Comparison of ENCODE assay signal across 14 cellular contexts in the genomic region with DNA sequence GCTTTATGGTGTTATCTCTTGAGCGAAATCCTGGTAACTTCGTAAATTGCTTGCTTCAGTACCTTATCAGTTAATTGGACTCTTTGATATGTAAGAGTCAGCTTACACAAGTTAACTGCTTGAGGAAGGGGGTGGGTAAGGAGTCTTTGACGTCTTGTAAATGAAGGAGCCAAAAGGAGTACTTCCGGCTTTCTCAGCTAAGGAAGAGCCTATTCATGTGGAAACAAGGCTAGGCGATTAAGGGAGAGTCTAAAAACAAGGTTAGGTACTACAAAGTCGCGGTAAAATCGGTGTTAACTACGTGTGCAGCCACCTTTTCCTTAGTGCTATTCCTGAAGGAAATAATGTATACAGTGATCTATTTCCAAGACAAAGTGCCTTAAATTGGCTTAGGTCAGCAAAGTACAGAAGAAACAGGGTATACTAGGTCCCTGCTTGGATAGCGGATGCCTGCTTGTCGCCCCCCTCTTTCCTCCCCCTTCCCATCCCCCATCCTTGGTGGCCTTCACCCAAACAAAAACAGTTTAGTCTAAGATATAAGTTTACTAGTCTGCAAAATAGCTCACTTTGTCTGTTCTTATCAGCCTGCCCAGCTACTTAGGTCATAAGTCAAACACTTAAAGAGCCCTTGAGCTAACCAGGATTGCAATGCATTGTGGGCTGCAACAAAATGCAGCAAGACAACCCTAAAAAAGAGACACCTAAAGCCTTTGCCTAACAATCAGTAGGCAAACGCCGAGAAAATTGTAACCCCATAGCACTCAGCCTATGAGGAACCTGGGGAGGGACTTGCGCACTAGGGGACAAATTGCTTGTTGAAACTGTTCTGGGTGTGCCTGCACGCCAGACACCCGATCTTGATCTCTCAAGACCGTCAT.
DNase-seq lines count a peak whose midpoint lies in the region; ATAC-seq, FAIRE-seq and TF ChIP-seq lines count a peak whose summit lies in the region.
"Had no signal": no experiment of that assay in that cellular context is flagged by ENCODE, and none has a peak within 500 bp of the region (broad histone marks: within the 10 kb centered on the region; RNA-seq: fewer than 3 reads in every experiment).

No MANE protein-coding gene starts in this region.

- H3K36me3 ChIP-seq in HepG2 (replicated peaks in 1 of 2; ENCODE audit: control insufficient read depth in 1 of 2, insufficient read depth in 2 of 2, low read length in 2 of 2), result no peaks in the 10 kb centered on the region
- no peaks in the 10 kb centered on the region for H3K36me3 ChIP-seq in right lobe of liver
- H3K36me3 ChIP-seq in OCI-LY7 (ENCODE audit: insufficient read depth, low read length), result no peaks in the 10 kb centered on the region
- H3K36me3 ChIP-seq: gastroesophageal sphincter had no signal

- H3K4me3 ChIP-seq in HepG2 (replicated peaks in 1 of 3; ENCODE audit: insufficient read depth in 1 of 3, low read depth in 2 of 3, low read length in 3 of 3), result no peak overlapping the region
- no peak overlapping the region for H3K4me3 ChIP-seq in right lobe of liver
- H3K4me3 ChIP-seq in OCI-LY7 (ENCODE audit: low read depth, low read length, poor library complexity, severe bottlenecking), result no peak overlapping the region
- H3K4me3 ChIP-seq in dorsolateral prefrontal cortex, result no peak overlapping the region
- H3K4me3 ChIP-seq: gastroesophageal sphincter had no signal

- no peak overlapping the region for H3K27ac Mint-ChIP-seq in endothelial cell (ENCODE audit: unreplicated experiment)
- H3K27ac Mint-ChIP-seq: activated CD4-positive, alpha-beta T cell treated with anti-CD3 and anti-CD28 coated beads for 36 hours had no signal

- H3K36me3 Mint-ChIP-seq in endothelial cell (ENCODE audit: low read depth, unreplicated experiment), result no peaks in the 10 kb centered on the region

- TF ChIP-seq EP300 in HepG2 (IDR thresholded peaks at IDR 0.05; ENCODE audit: low read depth in 2 of 2, low read length in 2 of 2) (no peak), HepG2 (CRISPR knock-in tag; IDR thresholded peaks at IDR 0.05; ENCODE audit: borderline replicate concordance) (no peak)

- no peak overlapping the region for H3K9ac ChIP-seq in HepG2 (ENCODE audit: insufficient read depth, low read depth, low read length)
- H3K9ac ChIP-seq: KMS-11 had no signal

- H3K27ac ChIP-seq in HepG2 (ENCODE audit: extremely low read length, insufficient read depth, low read length) (no peak overlapping the region), right lobe of liver (no peak overlapping the region), OCI-LY7 (ENCODE audit: low read depth, low read length, poor library complexity, severe bottlenecking) (no peak overlapping the region), dorsolateral prefrontal cortex (no peak overlapping the region)
- H3K27ac ChIP-seq: gastroesophageal sphincter, KMS-11 had no signal

- no peaks in the 10 kb centered on the region for H3K9me2 ChIP-seq in OCI-LY7 (ENCODE audit: insufficient read depth, low read length)

- TF ChIP-seq RAD21 in HepG2 (CRISPR knock-in tag; IDR thresholded peaks at IDR 0.05), result no peak

- peaks cover 31% of the 10 kb centered on the region for H3K27me3 Mint-ChIP-seq in endothelial cell (ENCODE audit: unreplicated experiment)

- H2AFZ ChIP-seq in HepG2 (ENCODE audit: low read length) (no peak overlapping the region), OCI-LY7 (ENCODE audit: low read length) (peak overlapping the region; percentile 34)

- H3K4me1 Mint-ChIP-seq in endothelial cell (ENCODE audit: unreplicated experiment), result peaks cover 65% of the 10 kb centered on the region

- no peak for ATAC-seq in HepG2
- ATAC-seq in right lobe of liver, result no peak
- no peak for ATAC-seq in GM18511 (IDR thresholded peaks at IDR 0.05; ENCODE audit: unreplicated experiment)
- ATAC-seq: activated CD4-positive, alpha-beta T cell treated with anti-CD3 and anti-CD28 coated beads for 36 hours; gastroesophageal sphincter had no signal

- H3K79me2 ChIP-seq in HepG2 (ENCODE audit: insufficient read depth, low read length) (no peaks in the 10 kb centered on the region), OCI-LY7 (ENCODE audit: insufficient read depth, low read depth, low read length) (no peaks in the 10 kb centered on the region)

- peak overlapping the region; percentile 49 for H3K4me3 Mint-ChIP-seq in endothelial cell (ENCODE audit: unreplicated experiment)
- H3K4me3 Mint-ChIP-seq: activated CD4-positive, alpha-beta T cell treated with anti-CD3 and anti-CD28 coated beads for 36 hours had no signal

- TF ChIP-seq POLR2A in HepG2 (IDR thresholded peaks at IDR 0.05; ENCODE audit: insufficient read depth in 1 of 2, low read depth in 2 of 2, low read length in 2 of 2) (no peak), right lobe of liver (IDR thresholded peaks at IDR 0.05) (no peak)

- H3K27me3 ChIP-seq in HepG2 (ENCODE audit: control insufficient read depth in 1 of 2, insufficient read depth in 2 of 2, low read length in 2 of 2) (peaks cover 19 to 93% of the 10 kb centered on the region in 2 experiments), right lobe of liver (peaks cover 7 to 53% of the 10 kb centered on the region in 2 donors), dorsolateral prefrontal cortex (peaks cover 33 to 100% (median 100%) of the 10 kb centered on the region in 45 donors)

- no peak for DNase-seq in HepG2 (ENCODE audit: low spot score)
- DNase-seq in right lobe of liver, result no peak
- DNase-seq in OCI-LY7 (ENCODE audit: low spot score), result no peak
- no peak for DNase-seq in endothelial cell (ENCODE audit: low spot score)
- no peak for DNase-seq in NK-92 (lab: John Stamatoyannopoulos, UW; ENCODE audit: unreplicated experiment)
- no peak for DNase-seq in dorsolateral prefrontal cortex
- no peak for DNase-seq in COLO668 (lab: John Stamatoyannopoulos, UW; ENCODE audit: unreplicated experiment)
- DNase-seq: activated CD4-positive, alpha-beta T cell treated with anti-CD3 and anti-CD28 coated beads for 36 hours; naive B cell; NCI-H187 had no signal

- TF ChIP-seq CTCF in HepG2 (CRISPR knock-in tag; IDR thresholded peaks at IDR 0.05) (no peak), right lobe of liver (IDR thresholded peaks at IDR 0.05) (no peak), OCI-LY7 (conservative IDR thresholded peaks at IDR 0.05; ENCODE audit: low read length) (no peak), endothelial cell (IDR thresholded peaks at IDR 0.05; ENCODE audit: unreplicated experiment) (no peak), dorsolateral prefrontal cortex (IDR thresholded peaks at IDR 0.05 in 54 of 56, conservative IDR thresholded peaks at IDR 0.05 in 2 of 56; ENCODE audit: low read depth in 1 of 56, partially characterized antibody in 56 of 56) (no peak)

- intact Hi-C loops in HepG2 (cut with micrococcal nuclease; ENCODE audit: unreplicated experiment), result no loop called here
- intact Hi-C loops in right lobe of liver (cut with DNase I), result no loop called here
- intact Hi-C loops in OCI-LY7 (cut with micrococcal nuclease; ENCODE audit: unreplicated experiment), result no loop called here
- intact Hi-C loops in dorsolateral prefrontal cortex (cut with DNase I), result no loop called here

- BruUV-seq in HepG2 (replicated peaks; lab: Mats Ljungman, UMichigan), result no TSS peak
- no TSS peak for BruUV-seq in OCI-LY7 (replicated peaks; lab: Mats Ljungman, UMichigan)

- no peaks in the 10 kb centered on the region for H3K9me3 ChIP-seq in HepG2 (ENCODE audit: low read length)
- no peaks in the 10 kb centered on the region for H3K9me3 ChIP-seq in right lobe of liver
- H3K9me3 ChIP-seq in OCI-LY7 (ENCODE audit: low read length), result no peaks in the 10 kb centered on the region

- H3K9me3 Mint-ChIP-seq in endothelial cell (ENCODE audit: unreplicated experiment), result no peaks in the 10 kb centered on the region

- WGBS in HepG2 (ENCODE audit: low lambda C conversion rate), result 16% methylated on average over 17 of the region's 17 CpGs
- 5% methylated on average over 16 of the region's 17 CpGs for WGBS in right lobe of liver (ENCODE audit: insufficient coverage, low coverage, low lambda C conversion rate, missing lambda C conversion rate)

- in situ Hi-C loops in HepG2 (cut with HindIII; ENCODE audit: extremely low pct_ligation_motif_present, low pct_unique_long_range_greater_than_20kb), result no loop called here

- CTCF ChIA-PET in HepG2 (lab: Yijun Ruan, JAX; ENCODE audit: low intra/inter-chr PET ratio, low total read pairs), result no interaction called here
- CTCF ChIA-PET in OCI-LY7 (lab: Charles Lee; ENCODE audit: unreplicated experiment), result no interaction called here

- FAIRE-seq in HepG2 (lab: Jason Lieb, UNC), result no peak
- FAIRE-seq: bronchial epithelial cell had no signal

- POLR2A ChIA-PET in HepG2 (lab: Yijun Ruan, JAX) (no interaction called here), OCI-LY7 (lab: Charles Lee) (interaction anchor here (1.8 kb wide), 1 partner anchor 49 kb away, joined by 6 read pairs; no protein-coding TSS in a partner anchor)

- no peaks in the 10 kb centered on the region for H3K4me1 ChIP-seq in HepG2 (ENCODE audit: insufficient read depth, low read length)
- no peaks in the 10 kb centered on the region for H3K4me1 ChIP-seq in right lobe of liver
- peaks cover 20% of the 10 kb centered on the region for H3K4me1 ChIP-seq in OCI-LY7 (ENCODE audit: insufficient read depth, low read length, poor library complexity, severe bottlenecking)

- H4K20me1 ChIP-seq in HepG2 (ENCODE audit: insufficient read depth, low read length) (no peaks in the 10 kb centered on the region), OCI-LY7 (ENCODE audit: insufficient read depth, low read length) (no peaks in the 10 kb centered on the region)

- H3K4me2 ChIP-seq in HepG2 (ENCODE audit: low read depth, low read length) (no peak overlapping the region), OCI-LY7 (ENCODE audit: low read length) (no peak overlapping the region)
- H3K4me2 ChIP-seq: KMS-11 had no signal

TF ChIP-seq in HepG2, 621 proteins besides CTCF, POLR2A, EP300 and RAD21:
- TF ChIP-seq ZNF530 (CRISPR knock-in tag; IDR thresholded peaks at IDR 0.05; ENCODE audit: low read depth), result no peak
- TF ChIP-seq MXD3 (CRISPR knock-in tag; IDR thresholded peaks at IDR 0.05), result no peak
- TF ChIP-seq PHF21A (CRISPR knock-in tag; IDR thresholded peaks at IDR 0.05), result no peak
- TF ChIP-seq MAFK (conservative IDR thresholded peaks at IDR 0.05 in 1 of 2, IDR thresholded peaks at IDR 0.05 in 1 of 2; ENCODE audit: low read length in 2 of 2), result peak; percentile 66 to 81
- TF ChIP-seq ZNF766 (CRISPR knock-in tag; IDR thresholded peaks at IDR 0.05; ENCODE audit: borderline replicate concordance), result no peak
- TF ChIP-seq MAFF (IDR thresholded peaks at IDR 0.05; ENCODE audit: low read depth, low read length), result peak; percentile 57
